Comparison of ENCODE assay signal across 9 cellular contexts in genomic region chr15:51093488-51093864, GRCh38. TPM values are rescaled to one million over a fixed set of nuclear protein-coding genes. Genes with fewer than 3 reads are reported as not detected.
DNase-seq lines count a peak whose midpoint lies in the region; ATAC-seq and TF ChIP-seq lines count a peak whose summit lies in the region.
"Had no signal": no experiment of that assay in that cellular context is flagged by ENCODE, and none has a peak within 500 bp of the region (broad histone marks: within the 10 kb centered on the region; RNA-seq: fewer than 3 reads in every experiment).

No MANE protein-coding gene starts in this region.

- no peak overlapping the region for H2AK5ac ChIP-seq in mesendoderm (ENCODE audit: low read length)

- no peak overlapping the region for H2BK5ac ChIP-seq in mesendoderm (ENCODE audit: low read length)

- H3K27ac ChIP-seq in dorsolateral prefrontal cortex: peak overlapping the region in 31 of 59 donors; percentile 2 to 78 (median 52)
- no peak overlapping the region for H3K27ac ChIP-seq in mesendoderm (ENCODE audit: low read depth, low read length)
- peak overlapping the region; percentile 73 for H3K27ac ChIP-seq in suprapubic skin

- peak overlapping the region; percentile 63 for H3K4me2 ChIP-seq in mesendoderm (ENCODE audit: low read length)

- no peak overlapping the region for H3K18ac ChIP-seq in mesendoderm (ENCODE audit: low read length)

- H3K36me3 ChIP-seq in mesendoderm (ENCODE audit: control insufficient read depth, insufficient read depth, low read length): no peaks in the 10 kb centered on the region
- no peaks in the 10 kb centered on the region for H3K36me3 ChIP-seq in suprapubic skin

- H3K27ac Mint-ChIP-seq in T-cell: no peak overlapping the region

- H3K27me3 Mint-ChIP-seq in T-cell: peaks cover 51 to 59% of the 10 kb centered on the region in 2 donors

- CTCF ChIA-PET in T-cell (lab: Charles Lee): no interaction called here

- H2BK15ac ChIP-seq in mesendoderm (replicated peaks; ENCODE audit: low read depth): no peak overlapping the region

- no CpG with 5 or more reads among the region's 21 CpGs for WGBS in mesendoderm (ENCODE audit: extremely low coverage, insufficient coverage, low lambda C conversion rate)
- WGBS in suprapubic skin: 50% methylated on average over 5 of the region's 21 CpGs

- no peak overlapping the region for H3K9ac ChIP-seq in mesendoderm (ENCODE audit: low read length)

- H3K56ac ChIP-seq in mesendoderm (ENCODE audit: low read length): no peak overlapping the region

- TF ChIP-seq CTCF in dorsolateral prefrontal cortex (IDR thresholded peaks at IDR 0.05 in 54 of 56, conservative IDR thresholded peaks at IDR 0.05 in 2 of 56; ENCODE audit: low read depth in 1 of 56, partially characterized antibody in 56 of 56) (no peak), suprapubic skin (IDR thresholded peaks at IDR 0.05) (no peak)

- no peak overlapping the region for H3K23ac ChIP-seq in mesendoderm (ENCODE audit: low read length)

- H3K79me2 ChIP-seq in mesendoderm (ENCODE audit: control insufficient read depth, insufficient read depth, low read length): no peaks in the 10 kb centered on the region

- H3K79me1 ChIP-seq in mesendoderm (ENCODE audit: low read length): no peaks in the 10 kb centered on the region

- H2BK120ac ChIP-seq in mesendoderm (ENCODE audit: low read depth, low read length): no peak overlapping the region

- H3K4me3 ChIP-seq in dorsolateral prefrontal cortex: peak overlapping the region; percentile 44 to 80 (median 66)
- no peak overlapping the region for H3K4me3 ChIP-seq in mesendoderm (ENCODE audit: low read length)
- H3K4me3 ChIP-seq in suprapubic skin: peak overlapping the region; percentile 63

- no peaks in the 10 kb centered on the region for H3K9me3 Mint-ChIP-seq in T-cell
- H3K9me3 Mint-ChIP-seq: activated T-cell treated with anti-CD3 and anti-CD28 coated beads, Interleukin-2, amount 50 U/mL, for 4 hours had no signal

- H3K4me1 ChIP-seq in mesendoderm (ENCODE audit: control insufficient read depth, low read depth, low read length): no peaks in the 10 kb centered on the region
- peaks cover 62% of the 10 kb centered on the region for H3K4me1 ChIP-seq in suprapubic skin

- intact Hi-C loops in dorsolateral prefrontal cortex (cut with DNase I): no loop called here

- POLR2A ChIA-PET in T-cell (lab: Charles Lee): no interaction called here

- H3K4me1 Mint-ChIP-seq in T-cell: peaks cover 0 to 10% (median 9%) of the 10 kb centered on the region in 3 donors

- DNase-seq in T-cell (no peak), dorsolateral prefrontal cortex (peak in 1 of 10 donors; percentile 36), mesendoderm (no peak), suprapubic skin (ENCODE audit: low spot score in 2 of 2) (no peak), DMS53 treated with DMSO at 0.1 percent for 48 hours (lab: John Stamatoyannopoulos, UW; ENCODE audit: unreplicated experiment) (no peak), germinal center (ENCODE audit: low spot score) (no peak)
- DNase-seq: activated T-cell treated with anti-CD3 and anti-CD28 coated beads, Interleukin-2, amount 50 U/mL, for 4 hours; RPMI8226 had no signal

- H3K4me3 Mint-ChIP-seq in T-cell: peak overlapping the region in 2 of 3 donors; percentile 7 to 41

- H3K27me3 ChIP-seq in dorsolateral prefrontal cortex (no peaks in the 10 kb centered on the region), mesendoderm (ENCODE audit: insufficient read depth, low read length, poor library complexity) (peaks cover 33% of the 10 kb centered on the region), suprapubic skin (peaks cover 6% of the 10 kb centered on the region)

- ATAC-seq in T-cell (replicated peaks in 1 of 4) (no peak), HG03354 (IDR thresholded peaks at IDR 0.05; ENCODE audit: poor library complexity, severe bottlenecking, unreplicated experiment) (no peak)

- TF ChIP-seq EP300 in suprapubic skin (IDR thresholded peaks at IDR 0.05): no peak

- H3K9me3 ChIP-seq in suprapubic skin: no peaks in the 10 kb centered on the region

- TF ChIP-seq POLR2A in suprapubic skin (IDR thresholded peaks at IDR 0.05): no peak

- H4K8ac ChIP-seq in mesendoderm (ENCODE audit: low read depth, low read length): no peak overlapping the region

- H3K36me3 Mint-ChIP-seq in T-cell: no peaks in the 10 kb centered on the region

- no peak overlapping the region for H4K5ac ChIP-seq in mesendoderm (ENCODE audit: low read length)

- no peak overlapping the region for H3K4ac ChIP-seq in mesendoderm (ENCODE audit: low read depth, low read length)

RNA-seq across cellular contexts. Expression of gene TNFAIP8L3, which starts 1.2 kb away (rescaled TPM):
- total RNA-seq in T-cell (not detected), dorsolateral prefrontal cortex (10 to 100 TPM in 99 of 120 experiments, 1 to 10 TPM in 21; 5.9 to 24.3 (median 13.6) TPM), suprapubic skin (10 to 100 TPM; 11.1 to 30.0 (median 15.9) TPM)
- 0.14 TPM for polyA plus RNA-seq in mesendoderm (2013, experiment 1 of 2)
- polyA plus RNA-seq in mesendoderm (2013, experiment 2 of 2): 0.13 TPM

Comparison
In these comparisons a context has a peak if more than half of its experiments do, and no peak if none do; other contexts are left out.
1. RNA of gene TNFAIP8L3, which starts 1.2 kb away (total RNA-seq): 11.1 to 30.0 TPM in suprapubic skin and 5.9 to 24.3 TPM in dorsolateral prefrontal cortex; not detected in T-cell; every median in the first group is over 4 times any median in the second.